ENCODE assay signal across 9 cellular contexts in the genomic region with DNA sequence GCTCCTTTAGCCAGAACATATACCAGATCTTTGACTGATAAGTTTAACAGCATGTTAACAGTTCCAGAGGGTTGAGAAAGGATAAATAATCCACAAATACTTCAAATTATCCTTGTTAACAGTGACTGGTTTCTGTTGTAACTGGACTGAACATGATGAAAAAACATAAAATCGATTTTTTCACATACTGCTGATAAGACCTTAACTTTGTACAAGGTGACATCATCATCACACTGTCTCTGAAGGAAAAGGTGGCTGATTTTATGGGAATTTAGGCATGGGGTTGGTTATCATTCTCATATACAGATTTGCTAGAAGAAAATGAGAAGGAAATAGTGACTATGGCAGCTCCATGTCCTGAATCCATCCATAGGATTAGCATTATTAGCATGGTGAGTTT. TPM values are rescaled to one million over a fixed set of nuclear protein-coding genes. Genes with fewer than 3 reads are reported as not detected.
"Had no signal": no experiment of that assay in that cellular context is flagged by ENCODE, and none has a peak within 500 bp of the region (broad histone marks: within the 10 kb centered on the region; RNA-seq: fewer than 3 reads in every experiment).

No MANE protein-coding gene starts in this region.

- H3K9me3 Mint-ChIP-seq: GM23338, HFFc6 had no signal

- H3K36me3 Mint-ChIP-seq: IgD-negative memory B cell had no signal

- ATAC-seq: GM23338 had no signal

- H3K4me2 ChIP-seq: GM23338 had no signal

- H3K4me3 Mint-ChIP-seq: GM23338, H9, HFFc6, IgD-negative memory B cell had no signal

- FAIRE-seq: H1, H54 had no signal

- H3K27ac ChIP-seq: HL-60 had no signal

- H2AFZ ChIP-seq: GM23338 had no signal

- DNase-seq: H9, HCEC 1CT, HFFc6, KG1 had no signal

- H3K27ac Mint-ChIP-seq: GM23338, H9, HFFc6, IgD-negative memory B cell had no signal

- H3K4me1 Mint-ChIP-seq: H9, IgD-negative memory B cell had no signal

- H3K27me3 Mint-ChIP-seq: IgD-negative memory B cell had no signal

- H3K4me3 ChIP-seq: GM23338 had no signal

RNA-seq across cellular contexts. Expression of a gene that starts 36.1 kb away (rescaled TPM):
- polyA plus RNA-seq: IgD-negative memory B cell had no signal
